22 cellular contexts compared by ENCODE assay signal in genomic region chr6:70363741-70364493, GRCh38.
"Had no signal": no experiment of that assay in that cellular context is flagged by ENCODE, and none has a peak within 500 bp of the region (broad histone marks: within the 10 kb centered on the region; RNA-seq: fewer than 3 reads in every experiment).

No MANE protein-coding gene starts in this region.

- H3K9me3 Mint-ChIP-seq: activated B cell treated with CpG ODN at 0.5 μM for 24 hours; activated naive CD4-positive, alpha-beta T cell treated with anti-CD3 and anti-CD28 coated beads, Interleukin-2, amount 50 U/mL, for 72 hours; activated T-cell treated with anti-CD3 and anti-CD28 coated beads, Interleukin-2, amount 50 U/mL, for 72 hours; stimulated activated naive CD8-positive, alpha-beta T cell treated with anti-CD3 and anti-CD28 coated beads, Interleukin-15, Interleukin-2, amounts not matched to agents 100 ng/mL and 50 ng/mL, for 24 hours; type B pancreatic cell had no signal

- H3K27ac Mint-ChIP-seq: activated B cell treated with CpG ODN at 0.5 μM for 24 hours; activated CD8-positive, alpha-beta memory T cell treated with anti-CD3 and anti-CD28 coated beads, Interleukin-2, amount 10 ng/mL, durations not matched to agents 7 days and 5 days; activated CD8-positive, alpha-beta T cell treated with anti-CD3 and anti-CD28 coated beads, Interleukin-2, amount 10 ng/mL, durations not matched to agents 7 days and 5 days; activated naive CD4-positive, alpha-beta T cell treated with anti-CD3 and anti-CD28 coated beads, Interleukin-2, amount 50 U/mL, for 72 hours; activated T-cell treated with anti-CD3 and anti-CD28 coated beads, Interleukin-2, amount 50 U/mL, for 72 hours; stimulated activated naive CD8-positive, alpha-beta T cell treated with anti-CD3 and anti-CD28 coated beads, Interleukin-15, Interleukin-2, amounts not matched to agents 100 ng/mL and 50 ng/mL, for 24 hours; T-helper 17 cell; type B pancreatic cell had no signal

- H3K4me3 Mint-ChIP-seq: activated B cell treated with CpG ODN at 0.5 μM for 24 hours; activated CD8-positive, alpha-beta memory T cell treated with anti-CD3 and anti-CD28 coated beads, Interleukin-2, amount 10 ng/mL, durations not matched to agents 7 days and 5 days; activated CD8-positive, alpha-beta T cell treated with anti-CD3 and anti-CD28 coated beads, Interleukin-2, amount 10 ng/mL, durations not matched to agents 7 days and 5 days; activated T-cell treated with anti-CD3 and anti-CD28 coated beads, Interleukin-2, amount 50 U/mL, for 72 hours; naive B cell; stimulated activated naive CD8-positive, alpha-beta T cell treated with anti-CD3 and anti-CD28 coated beads, Interleukin-15, Interleukin-2, amounts not matched to agents 100 ng/mL and 50 ng/mL, for 24 hours; T-helper 17 cell; type B pancreatic cell had no signal

- H3K4me1 Mint-ChIP-seq: activated B cell treated with CpG ODN at 0.5 μM for 24 hours; activated CD8-positive, alpha-beta memory T cell treated with anti-CD3 and anti-CD28 coated beads, Interleukin-2, amount 10 ng/mL, durations not matched to agents 7 days and 5 days; naive B cell had no signal

- H3K4me1 ChIP-seq: vagina had no signal

- H3K9me3 ChIP-seq: vagina had no signal

- H3K27me3 ChIP-seq: vagina had no signal

- ATAC-seq: activated CD8-positive, alpha-beta memory T cell treated with anti-CD3 and anti-CD28 coated beads, Interleukin-2, amount 10 ng/mL, durations not matched to agents 7 days and 5 days; activated CD8-positive, alpha-beta T cell treated with anti-CD3 and anti-CD28 coated beads, Interleukin-2, amount 10 ng/mL, durations not matched to agents 7 days and 5 days; activated naive CD4-positive, alpha-beta T cell treated with anti-CD3 and anti-CD28 coated beads, Interleukin-2, amount 50 U/mL, for 72 hours; activated T-cell treated with anti-CD3 and anti-CD28 coated beads, Interleukin-2, amount 50 U/mL, for 72 hours; left cardiac atrium; right cardiac atrium; T-helper 17 cell had no signal

- H3K27ac ChIP-seq: vagina had no signal

- H3K36me3 Mint-ChIP-seq: activated CD8-positive, alpha-beta memory T cell treated with anti-CD3 and anti-CD28 coated beads, Interleukin-2, amount 10 ng/mL, durations not matched to agents 7 days and 5 days; activated naive CD4-positive, alpha-beta T cell treated with anti-CD3 and anti-CD28 coated beads, Interleukin-2, amount 50 U/mL, for 72 hours; naive B cell; type B pancreatic cell had no signal

- H3K36me3 ChIP-seq: vagina had no signal

- H3K4me3 ChIP-seq: vagina had no signal

- DNase-seq: activated B cell treated with CpG ODN at 0.5 μM for 24 hours; activated CD4-positive, alpha-beta T cell treated with anti-CD3 and anti-CD28 coated beads, Interleukin-2, amount 50 U/mL, for 1 hour; activated CD8-positive, alpha-beta memory T cell treated with anti-CD3 and anti-CD28 coated beads, Interleukin-2, amount 10 ng/mL, durations not matched to agents 7 days and 5 days; activated CD8-positive, alpha-beta T cell treated with anti-CD3 and anti-CD28 coated beads, Interleukin-2, amount 10 ng/mL, durations not matched to agents 7 days and 5 days; activated naive CD4-positive, alpha-beta T cell; activated T-cell treated with anti-CD3 and anti-CD28 coated beads, Interleukin-2, amount 50 U/mL, for 72 hours; anterior cingulate cortex; dermis blood vessel endothelial cell; effector CD4-positive, alpha-beta T cell; left cardiac atrium; mammary epithelial cell; naive B cell; posterior cingulate gyrus; stimulated activated CD4-positive, alpha-beta T cell treated with anti-CD3 and anti-CD28 coated beads, Interleukin-12 subunit alpha, Interleukin-12 subunit beta, amount 100 ng/mL, for 4 hours; stimulated activated CD4-positive, alpha-beta T cell treated with anti-CD3 and anti-CD28 coated beads, Interleukin-4, amount 100 ng/mL, for 1 hour; T-helper 17 cell; T1000 had no signal
